Comparison of ENCODE assay signal across 1 cellular context in genomic region chr12:76762556-76762955, GRCh38.
TF ChIP-seq lines count a peak whose summit lies in the region.

No MANE protein-coding gene starts in this region.

TF ChIP-seq in H1, 55 proteins besides CTCF, POLR2A, EP300 and RAD21 (continued from another document):
- TF ChIP-seq ATF2 (IDR thresholded peaks at IDR 0.05; ENCODE audit: low read length), result peak; percentile 78; the same call in 1 of the 2 replicates
- TF ChIP-seq, protein P1, sequence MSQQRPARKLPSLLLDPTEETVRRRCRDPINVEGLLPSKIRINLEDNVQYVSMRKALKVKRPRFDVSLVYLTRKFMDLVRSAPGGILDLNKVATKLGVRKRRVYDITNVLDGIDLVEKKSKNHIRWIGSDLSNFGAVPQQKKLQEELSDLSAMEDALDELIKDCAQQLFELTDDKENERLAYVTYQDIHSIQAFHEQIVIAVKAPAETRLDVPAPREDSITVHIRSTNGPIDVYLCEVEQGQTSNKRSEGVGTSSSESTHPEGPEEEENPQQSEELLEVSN (IDR thresholded peaks at IDR 0.05), result peak; percentile 84
- TF ChIP-seq TAF1 (IDR thresholded peaks at IDR 0.05; ENCODE audit: low read depth, low read length), result peak; percentile 64
- peak; percentile 39 for TF ChIP-seq ASH2L (IDR thresholded peaks at IDR 0.05; ENCODE audit: low read length)
- TF ChIP-seq BRCA1 (IDR thresholded peaks at IDR 0.05; ENCODE audit: low read depth, low read length), result no peak
- no peak for TF ChIP-seq RFX5 (IDR thresholded peaks at IDR 0.05; ENCODE audit: borderline replicate concordance, low read depth, low read length)
- no peak for TF ChIP-seq CEBPB (IDR thresholded peaks at IDR 0.05; ENCODE audit: low read depth, low read length)
- TF ChIP-seq TEAD4 (IDR thresholded peaks at IDR 0.05; ENCODE audit: low read depth, low read length), result peak; percentile 71
